21 cellular contexts compared by ENCODE assay signal in the genomic region with DNA sequence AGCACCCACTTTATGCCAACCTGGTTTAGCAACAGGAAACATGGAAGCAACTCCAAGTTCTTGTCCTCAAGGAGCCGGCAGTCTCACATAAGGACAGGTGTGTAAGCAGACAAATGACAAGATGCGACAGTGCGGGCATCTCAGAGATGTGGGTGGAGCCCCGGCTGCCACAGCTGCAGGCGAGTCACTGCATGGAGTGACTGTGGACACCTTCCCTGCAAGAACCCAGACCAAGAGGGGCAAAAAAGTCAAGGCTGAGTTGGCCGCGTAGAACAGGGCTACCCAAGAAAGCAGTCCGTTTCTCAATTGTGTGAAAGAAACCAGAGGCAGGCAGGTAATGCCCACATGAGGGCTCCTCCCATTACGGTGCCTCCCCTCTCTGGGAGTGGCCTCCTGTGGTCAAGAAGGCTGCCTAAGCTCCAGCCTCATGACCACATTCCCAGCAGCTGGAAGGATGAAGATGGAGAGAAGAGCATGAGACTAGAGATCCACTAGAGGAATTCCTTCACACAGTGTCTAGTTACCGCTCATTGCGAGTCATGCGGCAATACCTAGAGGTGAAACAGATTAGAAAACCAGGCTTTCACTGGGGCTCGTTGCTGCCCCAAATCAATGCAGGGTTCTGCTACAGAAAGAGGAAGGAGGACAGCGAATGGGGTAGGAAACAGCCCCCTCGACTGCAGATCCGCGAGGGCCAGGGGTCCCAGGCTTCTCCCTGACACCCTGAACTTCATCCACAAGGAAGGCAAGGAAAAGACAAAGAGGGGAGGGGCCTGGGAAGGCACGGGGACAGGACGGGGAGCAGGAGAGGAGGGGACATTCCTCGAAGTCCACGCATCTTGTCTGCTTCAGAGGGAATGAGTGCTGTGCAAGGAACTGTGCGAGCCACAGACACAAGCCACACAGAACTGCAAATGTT.
"Had no signal": no experiment of that assay in that cellular context is flagged by ENCODE, and none has a peak within 500 bp of the region (broad histone marks: within the 10 kb centered on the region; RNA-seq: fewer than 3 reads in every experiment).

No MANE protein-coding gene starts in this region.

- H3K4me3 Mint-ChIP-seq: activated CD4-positive, alpha-beta T cell treated with anti-CD3 and anti-CD28 coated beads, Interleukin-2, amount 10 ng/mL, durations not matched to agents 7 days and 5 days; activated T-helper 1 cell treated with anti-CD3 and anti-CD28 coated beads, Interleukin-12 subunit alpha, Interleukin-12 subunit beta, Interleukin-2, Interleukin-4 antibody, amounts not matched to agents 30 ng/mL and 10 ng/mL and 1 ng/mL, durations not matched to agents 14 hours and 24 hours and 36 hours; brain; dendritic cell treated with granulocyte-macrophage colony-stimulating factor and Interleukin-4, amounts not matched to agents 40 ng/mL and 50 ng/mL, for 4 days; T-helper 2 cell treated with Interferon-gamma antibody and Interleukin-4, amounts not matched to agents 5 μg/mL and 100 μg/mL, for 36 hours; type B pancreatic cell had no signal

- ATAC-seq: left ventricle myocardium superior, SK-N-SH treated with all-trans-retinoic acid at 6 μM for 48 hours had no signal

- H3K36me3 Mint-ChIP-seq: brain, type B pancreatic cell had no signal

- DNase-seq: activated CD4-positive, alpha-beta T cell treated with anti-CD3 and anti-CD28 coated beads, Interleukin-2, amount 10 ng/mL, durations not matched to agents 7 days and 5 days; activated CD4-positive, CD25-positive, alpha-beta regulatory T cell treated with anti-CD3 and anti-CD28 coated beads, Interleukin-2, amount 50 U/mL, for 72 hours; activated gamma-delta T cell; activated naive CD4-positive, alpha-beta T cell treated with anti-CD3 and anti-CD28 coated beads, Interleukin-2, amount 50 U/mL, for 16 hours; aorta; caudate nucleus; effector CD8-positive, alpha-beta T cell; foreskin melanocyte; glutamatergic neuron; hippocampal formation; nucleus accumbens; stimulated activated CD4-positive, alpha-beta T cell treated with anti-CD3 and anti-CD28 coated beads, Interleukin-2, amount 100 ng/mL, for 48 hours; stimulated activated CD8-positive, alpha-beta memory T cell treated with anti-CD3 and anti-CD28 coated beads, Interleukin-4, amount 100 ng/mL, for 48 hours; stimulated activated naive CD4-positive, alpha-beta T cell had no signal

- H3K27ac Mint-ChIP-seq: activated CD4-positive, alpha-beta T cell treated with anti-CD3 and anti-CD28 coated beads, Interleukin-2, amount 10 ng/mL, durations not matched to agents 7 days and 5 days; activated T-helper 1 cell treated with anti-CD3 and anti-CD28 coated beads, Interleukin-12 subunit alpha, Interleukin-12 subunit beta, Interleukin-2, Interleukin-4 antibody, amounts not matched to agents 30 ng/mL and 10 ng/mL and 1 ng/mL, durations not matched to agents 14 hours and 24 hours and 36 hours; dendritic cell treated with granulocyte-macrophage colony-stimulating factor and Interleukin-4, amounts not matched to agents 40 ng/mL and 50 ng/mL, for 4 days; T-helper 2 cell treated with Interferon-gamma antibody and Interleukin-4, amounts not matched to agents 5 μg/mL and 100 μg/mL, for 36 hours; type B pancreatic cell had no signal

- H3K4me1 Mint-ChIP-seq: activated CD4-positive, alpha-beta T cell treated with anti-CD3 and anti-CD28 coated beads, Interleukin-2, amount 10 ng/mL, durations not matched to agents 7 days and 5 days had no signal

- H3K9me3 Mint-ChIP-seq: activated CD4-positive, alpha-beta T cell treated with anti-CD3 and anti-CD28 coated beads, Interleukin-2, amount 10 ng/mL, durations not matched to agents 7 days and 5 days; activated T-helper 1 cell treated with anti-CD3 and anti-CD28 coated beads, Interleukin-12 subunit alpha, Interleukin-12 subunit beta, Interleukin-2, Interleukin-4 antibody, amounts not matched to agents 30 ng/mL and 10 ng/mL and 1 ng/mL, durations not matched to agents 14 hours and 24 hours and 36 hours; dendritic cell treated with granulocyte-macrophage colony-stimulating factor and Interleukin-4, amounts not matched to agents 40 ng/mL and 50 ng/mL, for 4 days; T-helper 2 cell treated with Interferon-gamma antibody and Interleukin-4, amounts not matched to agents 5 μg/mL and 100 μg/mL, for 36 hours; type B pancreatic cell had no signal
